Comparison of ENCODE assay signal across 9 cellular contexts in genomic region chr11:116312560-116313340, GRCh38.
DNase-seq lines count a peak whose midpoint lies in the region; ATAC-seq, FAIRE-seq and TF ChIP-seq lines count a peak whose summit lies in the region.
"Had no signal": no experiment of that assay in that cellular context is flagged by ENCODE, and none has a peak within 500 bp of the region (broad histone marks: within the 10 kb centered on the region; RNA-seq: fewer than 3 reads in every experiment).

No MANE protein-coding gene starts in this region.

- H3K79me1 ChIP-seq in neuronal stem cell (ENCODE audit: low read depth, low read length) = no peaks in the 10 kb centered on the region

- no peak overlapping the region for H3K14ac ChIP-seq in neuronal stem cell (ENCODE audit: low read length)

- H3K27ac ChIP-seq in endothelial cell of umbilical vein (ENCODE audit: insufficient read depth, low read depth, low read length) (no peak overlapping the region), neuronal stem cell (replicated peaks; ENCODE audit: low read length) (no peak overlapping the region)
- no peak overlapping the region for H3K27ac ChIP-seq in effector memory CD4-positive, alpha-beta T cell (ENCODE audit: insufficient read depth, low read length, poor library complexity, severe bottlenecking)

- H2AFZ ChIP-seq in endothelial cell of umbilical vein (ENCODE audit: low read depth, low read length) (peak overlapping the region; percentile 30), neuronal stem cell (ENCODE audit: low read length) (no peak overlapping the region)

- peaks cover 12% of the 10 kb centered on the region for H3K4me1 ChIP-seq in endothelial cell of umbilical vein (ENCODE audit: control insufficient read depth, extremely low read depth, insufficient read depth, low read length)
- H3K4me1 ChIP-seq in neuronal stem cell (ENCODE audit: control insufficient read depth in 2 of 2, insufficient read depth in 1 of 2, low read depth in 1 of 2, low read length in 2 of 2) = peaks cover 0 to 11% of the 10 kb centered on the region in 2 donors
- H3K4me1 ChIP-seq in effector memory CD4-positive, alpha-beta T cell (ENCODE audit: control insufficient read depth, insufficient read depth, low read length, poor library complexity, severe bottlenecking) = no peaks in the 10 kb centered on the region

- no peak for TF ChIP-seq CTCF in endothelial cell of umbilical vein (IDR thresholded peaks at IDR 0.05; ENCODE audit: extremely low read depth in 1 of 2, insufficient read depth in 1 of 2, low read depth in 1 of 2, low read length in 2 of 2)
- no peak for TF ChIP-seq CTCF in chondrocyte (IDR thresholded peaks at IDR 0.05)

- no peak overlapping the region for H3K4me3 Mint-ChIP-seq in chondrocyte (ENCODE audit: unreplicated experiment)

- H2BK15ac ChIP-seq in neuronal stem cell (ENCODE audit: low read length) = no peak overlapping the region

- no peak overlapping the region for H3K4ac ChIP-seq in neuronal stem cell (ENCODE audit: low read length)

- H4K8ac ChIP-seq in neuronal stem cell (ENCODE audit: low read depth, low read length) = no peak overlapping the region

- no peaks in the 10 kb centered on the region for H4K20me1 ChIP-seq in endothelial cell of umbilical vein (replicated peaks; ENCODE audit: control insufficient read depth, extremely low read depth, insufficient read depth, low read length)

- BruUV-seq in endothelial cell of umbilical vein (replicated peaks; lab: Mats Ljungman, UMichigan) = no TSS peak

- TF ChIP-seq POLR2A in endothelial cell of umbilical vein (IDR thresholded peaks at IDR 0.05; ENCODE audit: low read depth, low read length) = no peak

- H3K27me3 Mint-ChIP-seq in chondrocyte (ENCODE audit: low read depth) = peaks cover 29% of the 10 kb centered on the region

- H4K91ac ChIP-seq in neuronal stem cell (ENCODE audit: low read depth, low read length, poor library complexity) = no peak overlapping the region

- no peak overlapping the region for H2BK5ac ChIP-seq in neuronal stem cell (ENCODE audit: low read length)

- peak; percentile 82 for DNase-seq in DMS53 (lab: John Stamatoyannopoulos, UW)
- peak; percentile 93 for DNase-seq in NCI-H446 treated with DMSO at 0.1 percent for 48 hours (lab: John Stamatoyannopoulos, UW)
- peak; percentile 83 for DNase-seq in endothelial cell of umbilical vein (ENCODE audit: low read depth, low spot score)
- no peak for DNase-seq in neuronal stem cell (ENCODE audit: low spot score)
- no peak for DNase-seq in chondrocyte (ENCODE audit: low spot score)
- DNase-seq in effector memory CD4-positive, alpha-beta T cell = no peak
- no peak for DNase-seq in activated CD4-positive, alpha-beta T cell treated with anti-CD3 and anti-CD28 coated beads, Interleukin-2, amount 50 U/mL, for 48 hours

- peak overlapping the region; percentile 55 for H3K18ac ChIP-seq in neuronal stem cell (ENCODE audit: low read length)

- no peak overlapping the region for H2AK5ac ChIP-seq in neuronal stem cell (ENCODE audit: low read depth, low read length)

- no peaks in the 10 kb centered on the region for H3K9me3 ChIP-seq in endothelial cell of umbilical vein (replicated peaks; ENCODE audit: control insufficient read depth, insufficient read depth, low read length)
- no peaks in the 10 kb centered on the region for H3K9me3 ChIP-seq in neuronal stem cell (replicated peaks in 1 of 2; ENCODE audit: control insufficient read depth in 2 of 2, insufficient read depth in 1 of 2, low read depth in 1 of 2, low read length in 2 of 2)
- no peaks in the 10 kb centered on the region for H3K9me3 ChIP-seq in effector memory CD4-positive, alpha-beta T cell (ENCODE audit: control insufficient read depth, low read length)

- peaks cover 25% of the 10 kb centered on the region for H3K4me1 Mint-ChIP-seq in chondrocyte (ENCODE audit: low read depth)

- H3K9me1 ChIP-seq in endothelial cell of umbilical vein (replicated peaks; ENCODE audit: control insufficient read depth, extremely low read depth, insufficient read depth, low read length) = no peaks in the 10 kb centered on the region

- H3K36me3 Mint-ChIP-seq in chondrocyte (ENCODE audit: low read depth) = no peaks in the 10 kb centered on the region

- intact Hi-C loops in endothelial cell of umbilical vein (cut with micrococcal nuclease) = loop anchor here (1.0 to 2.0 kb wide), 2 partner anchors 42 to 48 kb away; no protein-coding TSS in a partner anchor

- no peak overlapping the region for H3K23ac ChIP-seq in neuronal stem cell (ENCODE audit: low read depth, low read length, poor library complexity)

- H3K9ac ChIP-seq in endothelial cell of umbilical vein (replicated peaks; ENCODE audit: extremely low read depth, insufficient read depth, low read length) (no peak overlapping the region), neuronal stem cell (ENCODE audit: low read depth, low read length, poor library complexity) (no peak overlapping the region)

- no peaks in the 10 kb centered on the region for H3K36me3 ChIP-seq in endothelial cell of umbilical vein (ENCODE audit: control insufficient read depth in 2 of 2, extremely low read depth in 1 of 2, insufficient read depth in 2 of 2, low read length in 2 of 2)
- H3K36me3 ChIP-seq in neuronal stem cell (replicated peaks in 1 of 2; ENCODE audit: control insufficient read depth in 2 of 2, insufficient read depth in 2 of 2, low read length in 2 of 2) = no peaks in the 10 kb centered on the region
- H3K36me3 ChIP-seq in effector memory CD4-positive, alpha-beta T cell (ENCODE audit: control insufficient read depth, insufficient read depth, low read length) = no peaks in the 10 kb centered on the region

- H3K27me3 ChIP-seq in endothelial cell of umbilical vein (ENCODE audit: control insufficient read depth in 2 of 2, insufficient read depth in 2 of 2, low read length in 2 of 2) (peaks cover 0 to 2% of the 10 kb centered on the region in 2 experiments), neuronal stem cell (ENCODE audit: control insufficient read depth in 3 of 3, insufficient read depth in 3 of 3, low read depth in 1 of 3, low read length in 3 of 3) (peaks cover 0 to 2% (median 0%) of the 10 kb centered on the region in 3 experiments)
- no peaks in the 10 kb centered on the region for H3K27me3 ChIP-seq in effector memory CD4-positive, alpha-beta T cell (replicated peaks; ENCODE audit: control insufficient read depth, insufficient read depth, low read length, poor library complexity, severe bottlenecking)

- POLR2A ChIA-PET in endothelial cell of umbilical vein (lab: Charles Lee) = no interaction called here

- H3K4me3 ChIP-seq in endothelial cell of umbilical vein (replicated peaks in 1 of 3; ENCODE audit: insufficient read depth in 1 of 3, low read depth in 1 of 3, low read length in 3 of 3) = no peak overlapping the region
- H3K4me3 ChIP-seq in neuronal stem cell (ENCODE audit: low read length in 2 of 2) = no peak overlapping the region
- no peak overlapping the region for H3K4me3 ChIP-seq in effector memory CD4-positive, alpha-beta T cell (ENCODE audit: insufficient read depth, low read depth, low read length, poor library complexity, severe bottlenecking)

- no CpG with 5 or more reads among the region's 13 CpGs for WGBS in neuronal stem cell (ENCODE audit: extremely low coverage in 2 of 2, insufficient read length in 2 of 2, insufficient replicate concordance in 1 of 2), 2 donors

- H3K79me2 ChIP-seq in endothelial cell of umbilical vein (ENCODE audit: control insufficient read depth, insufficient read depth, low read length) = no peaks in the 10 kb centered on the region

- no peaks in the 10 kb centered on the region for H3K9me3 Mint-ChIP-seq in chondrocyte (ENCODE audit: low read depth)

- peak; percentile 96 for FAIRE-seq in endothelial cell of umbilical vein (lab: Jason Lieb, UNC)
- FAIRE-seq: colon had no signal

- CTCF ChIA-PET in endothelial cell of umbilical vein (lab: Charles Lee) = interaction anchor here (0.7 to 1.6 kb wide), 10 partner anchors 11 to 978 kb away, joined by 3 to 16 read pairs (median 3); no protein-coding TSS in a partner anchor

- no peak overlapping the region for H3K27ac Mint-ChIP-seq in chondrocyte (ENCODE audit: unreplicated experiment)

- dilution Hi-C loops in endothelial cell of umbilical vein (cut with MboI; ENCODE audit: extremely low pct_ligation_motif_present, low sequenced_read_pairs) = no loop called here

- no peak overlapping the region for H2BK120ac ChIP-seq in neuronal stem cell (ENCODE audit: low read depth, low read length)

- H3K4me2 ChIP-seq in endothelial cell of umbilical vein (ENCODE audit: insufficient read depth, low read length) (peak overlapping the region; percentile 62), neuronal stem cell (ENCODE audit: insufficient read depth, low read length, poor library complexity, severe bottlenecking) (no peak overlapping the region)

- H2BK12ac ChIP-seq in neuronal stem cell (ENCODE audit: low read length) = no peak overlapping the region

- ATAC-seq in GM19467 (IDR thresholded peaks at IDR 0.05; ENCODE audit: unreplicated experiment) = no peak

TF ChIP-seq in endothelial cell of umbilical vein, 7 proteins besides CTCF, POLR2A, EP300 and RAD21:
- TF ChIP-seq EZH2 (IDR thresholded peaks at IDR 0.05; ENCODE audit: borderline replicate concordance, low read depth, low read length, severe bottlenecking) = no peak
- TF ChIP-seq POLR2AphosphoS5 (IDR thresholded peaks at IDR 0.05; ENCODE audit: insufficient read depth, low read depth, low read length) = no peak
- TF ChIP-seq MAX (IDR thresholded peaks at IDR 0.05; ENCODE audit: insufficient read depth, insufficient read length) = no peak
- TF ChIP-seq JUN (IDR thresholded peaks at IDR 0.05; ENCODE audit: borderline replicate concordance, insufficient read depth, insufficient read length, low read depth) = no peak
- TF ChIP-seq MYC (IDR thresholded peaks at IDR 0.05; ENCODE audit: low read depth, low read length) = no peak
- no peak for TF ChIP-seq FOS (IDR thresholded peaks at IDR 0.05; ENCODE audit: borderline replicate concordance, insufficient read depth, low read length)
- no peak for TF ChIP-seq GATA2 (IDR thresholded peaks at IDR 0.05; ENCODE audit: insufficient read depth, insufficient read length, low read depth, low read length)
TF ChIP-seq in endothelial cell of umbilical vein: peak in this region for 0.

Comparison
In these comparisons a context has a peak if more than half of its experiments do, and no peak if none do; other contexts are left out.
1. DNase-seq: peak in DMS53 (single experiment), NCI-H446 treated with DMSO at 0.1 percent for 48 hours (single experiment) and endothelial cell of umbilical vein (single experiment); none in neuronal stem cell (single experiment), chondrocyte (single experiment), effector memory CD4-positive, alpha-beta T cell (0 of 3) and activated CD4-positive, alpha-beta T cell treated with anti-CD3 and anti-CD28 coated beads, Interleukin-2, amount 50 U/mL, for 48 hours (0 of 2).